Comparison of ENCODE assay signal across 8 cellular contexts in genomic region chr20:53750827-53751393, GRCh38.
DNase-seq lines count a peak whose midpoint lies in the region; ATAC-seq and TF ChIP-seq lines count a peak whose summit lies in the region.

No MANE protein-coding gene starts in this region.

- DNase-seq in DMS 273 treated with DMSO at 0.1 percent for 48 hours (lab: John Stamatoyannopoulos, UW) (peak; percentile 51), left ventricle myocardium inferior (no peak), tibial artery (no peak), NCI-H345 treated with DMSO at 0.1 percent for 48 hours (lab: John Stamatoyannopoulos, UW; ENCODE audit: unreplicated experiment) (no peak)
- peak; percentile 65 for DNase-seq in activated CD8-positive, alpha-beta memory T cell treated with anti-CD3 and anti-CD28 coated beads, Interleukin-2, amount 50 U/mL, for 48 hours
- peak; percentile 12 to 22 for DNase-seq in stimulated activated CD8-positive, alpha-beta memory T cell treated with anti-CD3 and anti-CD28 coated beads, Interleukin-15, amount 100 ng/mL, for 48 hours (ENCODE audit: low read depth in 2 of 2)

- H3K4me3 ChIP-seq in HUES6 (ENCODE audit: low read depth, low read length) (no peak overlapping the region), left ventricle myocardium inferior (no peak overlapping the region), tibial artery (no peak overlapping the region)

- peak; percentile 31 for ATAC-seq in GM21367 (IDR thresholded peaks at IDR 0.05; ENCODE audit: unreplicated experiment)

- no peak overlapping the region for H3K9ac ChIP-seq in HUES6 (ENCODE audit: low read length)

- H3K27ac ChIP-seq in HUES6 (ENCODE audit: low read depth, low read length): peak overlapping the region; percentile 8; the same call in 1 of the 2 replicates
- peak overlapping the region; percentile 62 for H3K27ac ChIP-seq in left ventricle myocardium inferior (replicated peaks)
- H3K27ac ChIP-seq in tibial artery: no peak overlapping the region

- H3K4me1 ChIP-seq in HUES6 (ENCODE audit: control insufficient read depth, insufficient read depth, low read length) (peaks cover 47% of the 10 kb centered on the region), left ventricle myocardium inferior (peaks cover 14% of the 10 kb centered on the region), tibial artery (peaks cover 0 to 11% (median 1%) of the 10 kb centered on the region in 4 donors)

- H3K27me3 ChIP-seq in HUES6 (ENCODE audit: control insufficient read depth, insufficient read depth, low read length) (no peaks in the 10 kb centered on the region), left ventricle myocardium inferior (ENCODE audit: low read depth) (no peaks in the 10 kb centered on the region), tibial artery (no peaks in the 10 kb centered on the region)

- H3K36me3 ChIP-seq in HUES6 (ENCODE audit: control insufficient read depth, insufficient read depth, low read length): no peaks in the 10 kb centered on the region
- no peaks in the 10 kb centered on the region for H3K36me3 ChIP-seq in left ventricle myocardium inferior
- H3K36me3 ChIP-seq in tibial artery: no peaks in the 10 kb centered on the region

- intact Hi-C loops in left ventricle myocardium inferior (cut with micrococcal nuclease) (no loop called here), tibial artery (cut with DNase I; ENCODE audit: low total_unique reads) (no loop called here)

- H3K9me3 ChIP-seq in HUES6 (ENCODE audit: control insufficient read depth, insufficient read depth, low read depth, low read length): no peaks in the 10 kb centered on the region
- no peaks in the 10 kb centered on the region for H3K9me3 ChIP-seq in left ventricle myocardium inferior (replicated peaks)
- H3K9me3 ChIP-seq in tibial artery: no peaks in the 10 kb centered on the region

- TF ChIP-seq CTCF in left ventricle myocardium inferior (IDR thresholded peaks at IDR 0.05; ENCODE audit: borderline replicate concordance) (no peak), tibial artery (IDR thresholded peaks at IDR 0.05) (no peak)

Comparison
In these comparisons a context has a peak if more than half of its experiments do, and no peak if none do; other contexts are left out.
1. DNase-seq: peak in DMS 273 treated with DMSO at 0.1 percent for 48 hours (single experiment), activated CD8-positive, alpha-beta memory T cell treated with anti-CD3 and anti-CD28 coated beads, Interleukin-2, amount 50 U/mL, for 48 hours (single experiment) and stimulated activated CD8-positive, alpha-beta memory T cell treated with anti-CD3 and anti-CD28 coated beads, Interleukin-15, amount 100 ng/mL, for 48 hours (2 of 2); none in left ventricle myocardium inferior (single experiment), tibial artery (0 of 2) and NCI-H345 treated with DMSO at 0.1 percent for 48 hours (single experiment).
2. H3K27ac ChIP-seq: peak in HUES6 (single experiment) and left ventricle myocardium inferior (single experiment); none in tibial artery (0 of 2).